ENCODE assay signal across 20 cellular contexts in genomic region chr18:54155412-54155811, GRCh38.
DNase-seq lines count a peak whose midpoint lies in the region; ATAC-seq, FAIRE-seq and TF ChIP-seq lines count a peak whose summit lies in the region.
"Had no signal": no experiment of that assay in that cellular context is flagged by ENCODE, and none has a peak within 500 bp of the region (broad histone marks: within the 10 kb centered on the region; RNA-seq: fewer than 3 reads in every experiment).

No MANE protein-coding gene starts in this region.

- H3K27me3 ChIP-seq in HepG2 (ENCODE audit: control insufficient read depth in 1 of 2, insufficient read depth in 2 of 2, low read length in 2 of 2): no peaks in the 10 kb centered on the region
- no peaks in the 10 kb centered on the region for H3K27me3 ChIP-seq in right lobe of liver
- H3K27me3 ChIP-seq in astrocyte (ENCODE audit: insufficient read depth, low read length): no peaks in the 10 kb centered on the region
- H3K27me3 ChIP-seq: BLaER1 treated with 17β-estradiol and CSF1 and Interleukin-3, amounts not matched to agents 10 nM and 100 nM had no signal

- no peaks in the 10 kb centered on the region for H3K27me3 Mint-ChIP-seq in activated T-cell treated with anti-CD3 and anti-CD28 coated beads, Interleukin-2, amount 50 U/mL, for 72 hours (ENCODE audit: low read depth)
- no peaks in the 10 kb centered on the region for H3K27me3 Mint-ChIP-seq in astrocyte (ENCODE audit: low read depth, unreplicated experiment)
- H3K27me3 Mint-ChIP-seq in activated CD8-positive, alpha-beta T cell treated with anti-CD3 and anti-CD28 coated beads for 36 hours: no peaks in the 10 kb centered on the region
- H3K27me3 Mint-ChIP-seq: B cell had no signal

- TF ChIP-seq EP300 in HepG2 (IDR thresholded peaks at IDR 0.05; ENCODE audit: low read depth in 2 of 2, low read length in 2 of 2): no peak
- no peak for TF ChIP-seq EP300 in HepG2 (CRISPR knock-in tag; IDR thresholded peaks at IDR 0.05; ENCODE audit: borderline replicate concordance)

- H3K4me3 ChIP-seq in HepG2 (replicated peaks in 1 of 3; ENCODE audit: insufficient read depth in 1 of 3, low read depth in 2 of 3, low read length in 3 of 3) (no peak overlapping the region), right lobe of liver (no peak overlapping the region), astrocyte (ENCODE audit: insufficient read depth, low read depth, low read length) (no peak overlapping the region)
- H3K4me3 ChIP-seq: BLaER1 treated with 17β-estradiol and CSF1 and Interleukin-3, amounts not matched to agents 10 nM and 100 nM; GM12878 had no signal

- no peak for TF ChIP-seq RAD21 in HepG2 (CRISPR knock-in tag; IDR thresholded peaks at IDR 0.05)

- WGBS in HepG2 (ENCODE audit: low lambda C conversion rate): 97% methylated on average over 3 of the region's 3 CpGs
- 85% methylated on average over 3 of the region's 3 CpGs for WGBS in right lobe of liver (ENCODE audit: insufficient coverage, low coverage, low lambda C conversion rate, missing lambda C conversion rate)

- BruUV-seq in HepG2 (replicated peaks; lab: Mats Ljungman, UMichigan): no TSS peak

- no peak overlapping the region for H3K4me3 Mint-ChIP-seq in activated T-cell treated with anti-CD3 and anti-CD28 coated beads, Interleukin-2, amount 50 U/mL, for 72 hours
- H3K4me3 Mint-ChIP-seq in astrocyte (ENCODE audit: unreplicated experiment): no peak overlapping the region
- H3K4me3 Mint-ChIP-seq in activated CD8-positive, alpha-beta T cell treated with anti-CD3 and anti-CD28 coated beads for 36 hours: no peak overlapping the region
- H3K4me3 Mint-ChIP-seq: B cell; CD8-positive, alpha-beta T cell; H9 had no signal

- H4K20me1 ChIP-seq in HepG2 (ENCODE audit: insufficient read depth, low read length) (no peaks in the 10 kb centered on the region), astrocyte (ENCODE audit: insufficient read depth, low read length) (peaks cover 3% of the 10 kb centered on the region)

- peaks cover 27 to 52% of the 10 kb centered on the region in 2 donors for H3K36me3 Mint-ChIP-seq in activated T-cell treated with anti-CD3 and anti-CD28 coated beads, Interleukin-2, amount 50 U/mL, for 72 hours (ENCODE audit: insufficient read depth in 2 of 2)
- H3K36me3 Mint-ChIP-seq in astrocyte (ENCODE audit: low read depth, unreplicated experiment): peaks cover 25% of the 10 kb centered on the region
- peaks cover 63% of the 10 kb centered on the region for H3K36me3 Mint-ChIP-seq in activated CD8-positive, alpha-beta T cell treated with anti-CD3 and anti-CD28 coated beads for 36 hours (ENCODE audit: low read depth)

- peaks cover 0 to 2% of the 10 kb centered on the region in 2 donors for H3K9me3 Mint-ChIP-seq in activated T-cell treated with anti-CD3 and anti-CD28 coated beads, Interleukin-2, amount 50 U/mL, for 72 hours
- no peaks in the 10 kb centered on the region for H3K9me3 Mint-ChIP-seq in astrocyte (ENCODE audit: unreplicated experiment)
- no peaks in the 10 kb centered on the region for H3K9me3 Mint-ChIP-seq in activated CD8-positive, alpha-beta T cell treated with anti-CD3 and anti-CD28 coated beads for 36 hours
- H3K9me3 Mint-ChIP-seq: CD8-positive, alpha-beta T cell; H9 had no signal

- in situ Hi-C loops in HepG2 (cut with HindIII; ENCODE audit: extremely low pct_ligation_motif_present, low pct_unique_long_range_greater_than_20kb): no loop called here

- H3K4me2 ChIP-seq in HepG2 (ENCODE audit: low read depth, low read length): no peak overlapping the region
- no peak overlapping the region for H3K4me2 ChIP-seq in astrocyte (ENCODE audit: low read length)
- H3K4me2 ChIP-seq: BLaER1 treated with 17β-estradiol and CSF1 and Interleukin-3, amounts not matched to agents 10 nM and 100 nM had no signal

- no peaks in the 10 kb centered on the region for H3K9me3 ChIP-seq in HepG2 (ENCODE audit: low read length)
- no peaks in the 10 kb centered on the region for H3K9me3 ChIP-seq in right lobe of liver
- no peaks in the 10 kb centered on the region for H3K9me3 ChIP-seq in astrocyte (ENCODE audit: insufficient read depth, low read depth, low read length)
- H3K9me3 ChIP-seq: BLaER1 treated with 17β-estradiol and CSF1 and Interleukin-3, amounts not matched to agents 10 nM and 100 nM had no signal

- ATAC-seq in activated T-cell treated with anti-CD3 and anti-CD28 coated beads, Interleukin-2, amount 50 U/mL, for 72 hours (replicated peaks in 1 of 2): no peak
- ATAC-seq in HepG2 (no peak), right lobe of liver (no peak)
- no peak for ATAC-seq in activated CD8-positive, alpha-beta T cell treated with anti-CD3 and anti-CD28 coated beads for 36 hours
- ATAC-seq: CD8-positive, alpha-beta T cell; GM12878 had no signal

- H3K27ac Mint-ChIP-seq in activated T-cell treated with anti-CD3 and anti-CD28 coated beads, Interleukin-2, amount 50 U/mL, for 72 hours: peak overlapping the region; percentile 67
- no peak overlapping the region for H3K27ac Mint-ChIP-seq in astrocyte (ENCODE audit: unreplicated experiment)
- H3K27ac Mint-ChIP-seq in activated CD8-positive, alpha-beta T cell treated with anti-CD3 and anti-CD28 coated beads for 36 hours: no peak overlapping the region
- H3K27ac Mint-ChIP-seq: B cell; CD8-positive, alpha-beta T cell; H9 had no signal

- POLR2A ChIA-PET in HepG2 (lab: Yijun Ruan, JAX): no interaction called here
- POLR2A ChIA-PET in activated CD8-positive, alpha-beta T cell treated with anti-CD3 and anti-CD28 coated beads for 36 hours (lab: Charles Lee): no interaction called here

- H3K79me2 ChIP-seq in HepG2 (ENCODE audit: insufficient read depth, low read length) (no peaks in the 10 kb centered on the region), astrocyte (ENCODE audit: insufficient read depth, low read length) (peaks cover 3% of the 10 kb centered on the region)

- CTCF ChIA-PET in HepG2 (lab: Yijun Ruan, JAX; ENCODE audit: low intra/inter-chr PET ratio, low total read pairs): no interaction called here
- CTCF ChIA-PET in activated CD8-positive, alpha-beta T cell treated with anti-CD3 and anti-CD28 coated beads for 36 hours (lab: Charles Lee): no interaction called here

- TF ChIP-seq POLR2A in HepG2 (IDR thresholded peaks at IDR 0.05; ENCODE audit: insufficient read depth in 1 of 2, low read depth in 2 of 2, low read length in 2 of 2): no peak
- TF ChIP-seq POLR2A in right lobe of liver (IDR thresholded peaks at IDR 0.05): no peak

- H3K9ac ChIP-seq in HepG2 (ENCODE audit: insufficient read depth, low read depth, low read length) (no peak overlapping the region), astrocyte (ENCODE audit: low read length) (no peak overlapping the region)
- H3K9ac ChIP-seq: BLaER1 treated with 17β-estradiol and CSF1 and Interleukin-3, amounts not matched to agents 10 nM and 100 nM had no signal

- H3K36me3 ChIP-seq in HepG2 (replicated peaks in 1 of 2; ENCODE audit: control insufficient read depth in 1 of 2, insufficient read depth in 2 of 2, low read length in 2 of 2) (peaks cover 7 to 36% of the 10 kb centered on the region in 2 experiments), right lobe of liver (peaks cover 0 to 28% (median 13%) of the 10 kb centered on the region in 4 donors), astrocyte (ENCODE audit: insufficient read depth, low read length) (peaks cover 31% of the 10 kb centered on the region)

- peaks cover 24% of the 10 kb centered on the region for H3K4me1 Mint-ChIP-seq in activated T-cell treated with anti-CD3 and anti-CD28 coated beads, Interleukin-2, amount 50 U/mL, for 72 hours (ENCODE audit: low read depth)
- peaks cover 28% of the 10 kb centered on the region for H3K4me1 Mint-ChIP-seq in astrocyte (ENCODE audit: low read depth, unreplicated experiment)
- peaks cover 8% of the 10 kb centered on the region for H3K4me1 Mint-ChIP-seq in activated CD8-positive, alpha-beta T cell treated with anti-CD3 and anti-CD28 coated beads for 36 hours (ENCODE audit: low read depth)
- H3K4me1 Mint-ChIP-seq: B cell had no signal

- TF ChIP-seq CTCF in HepG2 (CRISPR knock-in tag; IDR thresholded peaks at IDR 0.05) (no peak), right lobe of liver (IDR thresholded peaks at IDR 0.05) (no peak), astrocyte (IDR thresholded peaks at IDR 0.05; ENCODE audit: insufficient read depth, low read depth, low read length) (no peak)
- no peak for TF ChIP-seq CTCF in activated CD8-positive, alpha-beta T cell treated with anti-CD3 and anti-CD28 coated beads for 36 hours (IDR thresholded peaks at IDR 0.05)

- no peak for DNase-seq in activated T-cell treated with anti-CD3 and anti-CD28 coated beads, Interleukin-2, amount 50 U/mL, for 72 hours
- DNase-seq in activated T-cell treated with anti-CD3 and anti-CD28 coated beads for 4 hours (no peak), HepG2 (ENCODE audit: low spot score) (no peak), right lobe of liver (no peak), astrocyte (ENCODE audit: low read depth) (no peak), NCI-H1048 (lab: John Stamatoyannopoulos, UW) (no peak)
- DNase-seq in activated CD8-positive, alpha-beta T cell treated with anti-CD3 and anti-CD28 coated beads for 36 hours: no peak
- DNase-seq: 8988T; Calu3; CD8-positive, alpha-beta T cell; DMS 273 treated with DMSO at 0.1 percent for 48 hours; DMS53; DND-41; EL; H9 had no signal

- intact Hi-C loops in HepG2 (cut with micrococcal nuclease; ENCODE audit: unreplicated experiment): no loop called here
- intact Hi-C loops in right lobe of liver (cut with DNase I): no loop called here
- intact Hi-C loops in activated CD8-positive, alpha-beta T cell treated with anti-CD3 and anti-CD28 coated beads for 36 hours (cut with micrococcal nuclease): no loop called here

- no peak for FAIRE-seq in HepG2 (lab: Jason Lieb, UNC)
- FAIRE-seq in astrocyte (lab: Jason Lieb, UNC): peak; percentile 5
- FAIRE-seq: GM12878, H1, HTR-8/SVneo had no signal

- H3K27ac ChIP-seq in HepG2 (ENCODE audit: extremely low read length, insufficient read depth, low read length): no peak overlapping the region
- H3K27ac ChIP-seq in right lobe of liver: no peak overlapping the region
- no peak overlapping the region for H3K27ac ChIP-seq in astrocyte (ENCODE audit: low read depth, low read length)
- H3K27ac ChIP-seq: BLaER1 treated with 17β-estradiol and CSF1 and Interleukin-3, amounts not matched to agents 10 nM and 100 nM had no signal

- H3K4me1 ChIP-seq in HepG2 (ENCODE audit: insufficient read depth, low read length) (no peaks in the 10 kb centered on the region), right lobe of liver (no peaks in the 10 kb centered on the region), astrocyte (ENCODE audit: insufficient read depth, low read length) (peaks cover 1% of the 10 kb centered on the region)

- H2AFZ ChIP-seq in HepG2 (ENCODE audit: low read length) (no peak overlapping the region), astrocyte (ENCODE audit: low read depth, low read length) (no peak overlapping the region)

TF ChIP-seq in HepG2, 621 proteins besides CTCF, POLR2A, EP300 and RAD21 (continues in another document):
- no peak for TF ChIP-seq SMYD3 (CRISPR knock-in tag; IDR thresholded peaks at IDR 0.05)
